ENCODE assay signal across 9 cellular contexts in the genomic region with DNA sequence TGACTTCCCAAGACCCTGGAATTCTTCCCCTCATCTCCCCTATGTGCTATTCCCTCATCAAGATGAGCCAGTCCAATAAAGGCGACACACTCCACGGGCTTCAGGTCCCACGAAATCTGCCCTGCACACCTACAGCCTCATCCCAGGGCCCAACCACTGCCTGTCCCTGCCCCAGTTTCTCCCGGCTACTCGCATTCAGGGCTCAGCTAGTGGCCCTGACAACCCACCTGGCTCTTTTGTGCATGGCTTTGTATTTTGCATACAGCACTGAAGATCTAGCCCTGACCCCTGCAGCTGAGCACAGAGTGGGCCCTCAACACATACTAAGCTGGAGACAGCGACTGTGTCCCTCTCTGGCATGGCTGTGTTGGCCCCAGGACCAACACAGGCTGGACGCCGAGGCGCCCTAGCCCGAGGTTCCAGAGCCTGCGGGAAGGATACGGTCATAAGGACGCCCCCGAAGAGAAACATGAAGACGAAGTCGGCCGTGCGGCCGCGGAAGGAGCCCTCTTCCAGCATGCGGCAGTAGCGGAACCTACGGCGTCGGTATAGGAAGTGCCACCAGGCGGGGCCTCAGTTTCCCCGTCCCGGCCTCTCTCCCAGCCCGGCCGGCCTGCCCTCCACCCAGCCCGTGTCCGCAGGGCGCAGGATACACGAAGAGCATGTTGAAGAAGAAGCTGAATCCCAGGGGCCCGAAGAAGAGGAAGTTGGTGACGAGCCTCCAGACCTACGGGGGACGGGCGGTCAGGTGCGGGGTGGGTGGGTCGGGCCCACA. TPM values are rescaled to one million over a fixed set of nuclear protein-coding genes. Genes with fewer than 3 reads are reported as not detected.
DNase-seq lines count a peak whose midpoint lies in the region; ATAC-seq lines count a peak whose summit lies in the region.
"Had no signal": no experiment of that assay in that cellular context is flagged by ENCODE, and none has a peak within 500 bp of the region (broad histone marks: within the 10 kb centered on the region; RNA-seq: fewer than 3 reads in every experiment).

No MANE protein-coding gene starts in this region.

- H2BK5ac ChIP-seq in mesendoderm (ENCODE audit: low read length): no peak overlapping the region

- peak; percentile 4 for ATAC-seq in GM18502 (IDR thresholded peaks at IDR 0.05; ENCODE audit: poor library complexity, unreplicated experiment)
- ATAC-seq in HG02840 (IDR thresholded peaks at IDR 0.05; ENCODE audit: low FRiP score, unreplicated experiment): peak; percentile 13
- ATAC-seq in activated T-cell treated with anti-CD3 and anti-CD28 coated beads, Interleukin-2, amount 50 U/mL, for 72 hours (replicated peaks in 1 of 2): no peak

- H3K4me2 ChIP-seq in mesendoderm (ENCODE audit: low read length): peak overlapping the region; percentile 28

- no peak overlapping the region for H3K4me3 ChIP-seq in mesendoderm (ENCODE audit: low read length)
- H3K4me3 ChIP-seq: SJSA1 had no signal

- H3K18ac ChIP-seq in mesendoderm (ENCODE audit: low read length): no peak overlapping the region

- no peak overlapping the region for H3K23ac ChIP-seq in mesendoderm (ENCODE audit: low read length)

- peaks cover 3% of the 10 kb centered on the region for H3K4me1 ChIP-seq in mesendoderm (ENCODE audit: control insufficient read depth, low read depth, low read length)
- H3K4me1 ChIP-seq: SJSA1 had no signal

- H4K5ac ChIP-seq in mesendoderm (ENCODE audit: low read length): no peak overlapping the region

- H3K27me3 Mint-ChIP-seq in activated T-cell treated with anti-CD3 and anti-CD28 coated beads, Interleukin-2, amount 50 U/mL, for 72 hours (ENCODE audit: low read depth): peaks cover 20% of the 10 kb centered on the region

- H3K9me3 Mint-ChIP-seq in activated T-cell treated with anti-CD3 and anti-CD28 coated beads, Interleukin-2, amount 50 U/mL, for 72 hours: no peaks in the 10 kb centered on the region

- no peak overlapping the region for H2BK120ac ChIP-seq in mesendoderm (ENCODE audit: low read depth, low read length)

- peak overlapping the region; percentile 54 for H3K9ac ChIP-seq in mesendoderm (ENCODE audit: low read length)

- H3K36me3 ChIP-seq in mesendoderm (ENCODE audit: control insufficient read depth, insufficient read depth, low read length): peaks cover 4% of the 10 kb centered on the region

- no peak overlapping the region for H4K8ac ChIP-seq in mesendoderm (ENCODE audit: low read depth, low read length)

- no peak overlapping the region for H2BK15ac ChIP-seq in mesendoderm (replicated peaks; ENCODE audit: low read depth)

- peak overlapping the region; percentile 64 for H3K56ac ChIP-seq in mesendoderm (ENCODE audit: low read length)

- no peak overlapping the region for H2AK5ac ChIP-seq in mesendoderm (ENCODE audit: low read length)

- H3K4me1 Mint-ChIP-seq in activated T-cell treated with anti-CD3 and anti-CD28 coated beads, Interleukin-2, amount 50 U/mL, for 72 hours (ENCODE audit: low read depth): peaks cover 24% of the 10 kb centered on the region

- peak in 1 of 2 donors; percentile 19 for DNase-seq in activated T-cell treated with anti-CD3 and anti-CD28 coated beads, Interleukin-2, amount 50 U/mL, for 72 hours
- DNase-seq in mesendoderm (peak; percentile 29), HK-2 (ENCODE audit: unreplicated experiment) (no peak), putamen (ENCODE audit: low spot score) (no peak), SW 1271 (lab: John Stamatoyannopoulos, UW) (no peak)
- no peak for DNase-seq in effector CD8-positive, alpha-beta T cell (lab: John Stamatoyannopoulos, UW)

- no peak overlapping the region for H3K4ac ChIP-seq in mesendoderm (ENCODE audit: low read depth, low read length)

- WGBS in mesendoderm (ENCODE audit: extremely low coverage, insufficient coverage, low lambda C conversion rate): no CpG with 5 or more reads among the region's 41 CpGs

- no peaks in the 10 kb centered on the region for H3K79me2 ChIP-seq in mesendoderm (ENCODE audit: control insufficient read depth, insufficient read depth, low read length)

- no peaks in the 10 kb centered on the region for H3K79me1 ChIP-seq in mesendoderm (ENCODE audit: low read length)

- peak overlapping the region; percentile 94 for H3K27ac Mint-ChIP-seq in activated T-cell treated with anti-CD3 and anti-CD28 coated beads, Interleukin-2, amount 50 U/mL, for 72 hours

- H3K36me3 Mint-ChIP-seq in activated T-cell treated with anti-CD3 and anti-CD28 coated beads, Interleukin-2, amount 50 U/mL, for 72 hours (ENCODE audit: insufficient read depth in 2 of 2): peaks cover 0 to 3% of the 10 kb centered on the region in 2 donors

- no peak overlapping the region for H3K27ac ChIP-seq in mesendoderm (ENCODE audit: low read depth, low read length)
- H3K27ac ChIP-seq: SJSA1 had no signal

- no peaks in the 10 kb centered on the region for H3K27me3 ChIP-seq in mesendoderm (ENCODE audit: insufficient read depth, low read length, poor library complexity)
- H3K27me3 ChIP-seq: SJSA1 had no signal

- peak overlapping the region; percentile 98 for H3K4me3 Mint-ChIP-seq in activated T-cell treated with anti-CD3 and anti-CD28 coated beads, Interleukin-2, amount 50 U/mL, for 72 hours

RNA-seq across cellular contexts. Expression of a gene that starts 0.7 kb away (rescaled TPM):
- total RNA-seq in activated T-cell treated with anti-CD3 and anti-CD28 coated beads, Interleukin-2, amount 50 U/mL, for 72 hours: 1 to 10 TPM; 2.6 to 5.2 TPM
- 7.4 TPM for polyA plus RNA-seq in mesendoderm (2013, experiment 1 of 2)
- polyA plus RNA-seq in mesendoderm (2013, experiment 2 of 2): 6.6 TPM
- total RNA-seq: SJSA1 had no signal

RNA-seq across cellular contexts. Expression of a gene that starts 19.6 kb away (rescaled TPM):
- 10 to 100 TPM in 1 of 2 donors, 1 to 10 TPM in 1; 10.0 to 11.1 TPM for total RNA-seq in activated T-cell treated with anti-CD3 and anti-CD28 coated beads, Interleukin-2, amount 50 U/mL, for 72 hours
- 7.2 TPM for polyA plus RNA-seq in mesendoderm (2013, experiment 1 of 2)
- 7.5 TPM for polyA plus RNA-seq in mesendoderm (2013, experiment 2 of 2)

RNA-seq across cellular contexts. Expression of a gene that starts 51.3 kb away (rescaled TPM):
- 10 to 100 TPM; 67.4 to 83.0 TPM for total RNA-seq in activated T-cell treated with anti-CD3 and anti-CD28 coated beads, Interleukin-2, amount 50 U/mL, for 72 hours
- polyA plus RNA-seq in mesendoderm (2013, experiment 1 of 2): 73.6 TPM
- polyA plus RNA-seq in mesendoderm (2013, experiment 2 of 2): 74.4 TPM

RNA-seq across cellular contexts. Expression of a gene that starts 56.1 kb away (rescaled TPM):
- total RNA-seq in activated T-cell treated with anti-CD3 and anti-CD28 coated beads, Interleukin-2, amount 50 U/mL, for 72 hours: 100 to 1,000 TPM; 350 to 469 TPM
- 1,526 TPM for polyA plus RNA-seq in mesendoderm (2013, experiment 1 of 2)
- 1,516 TPM for polyA plus RNA-seq in mesendoderm (2013, experiment 2 of 2)

Comparison
In these comparisons a context has a peak if more than half of its experiments do, and no peak if none do; other contexts are left out.
1. ATAC-seq: peak in GM18502 (single experiment) and HG02840 (single experiment); none in activated T-cell treated with anti-CD3 and anti-CD28 coated beads, Interleukin-2, amount 50 U/mL, for 72 hours (0 of 2).